11 cellular contexts compared by ENCODE assay signal in genomic region chr2:172480301-172481218, GRCh38. TPM values are rescaled to one million over a fixed set of nuclear protein-coding genes. Genes with fewer than 3 reads are reported as not detected.
DNase-seq lines count a peak whose midpoint lies in the region; TF ChIP-seq lines count a peak whose summit lies in the region.
"Had no signal": no experiment of that assay in that cellular context is flagged by ENCODE, and none has a peak within 500 bp of the region (broad histone marks: within the 10 kb centered on the region; RNA-seq: fewer than 3 reads in every experiment).

No MANE protein-coding gene starts in this region.

- H3K27ac Mint-ChIP-seq in Caco-2 (ENCODE audit: unreplicated experiment), result no peak overlapping the region

- peaks cover 24% of the 10 kb centered on the region for H3F3A ChIP-seq in MM.1S (ENCODE audit: insufficient read depth, low read length)

- no peaks in the 10 kb centered on the region for H3K9me3 ChIP-seq in ovary
- H3K9me3 ChIP-seq in Caco-2, result no peaks in the 10 kb centered on the region
- no peaks in the 10 kb centered on the region for H3K9me3 ChIP-seq in MM.1S (replicated peaks; ENCODE audit: insufficient read depth, low read length)

- H3K36me3 Mint-ChIP-seq in Caco-2 (ENCODE audit: insufficient read depth, unreplicated experiment), result peaks cover 14% of the 10 kb centered on the region

- no peaks in the 10 kb centered on the region for H3K9me3 Mint-ChIP-seq in Caco-2 (ENCODE audit: unreplicated experiment)

- intact Hi-C loops in ovary (cut with DNase I) (no loop called here), Caco-2 (cut with micrococcal nuclease; ENCODE audit: unreplicated experiment) (no loop called here)

- no TSS peak for BruUV-seq in Caco-2 (replicated peaks; lab: Mats Ljungman, UMichigan)

- no peak overlapping the region for H2AFZ ChIP-seq in MM.1S (ENCODE audit: low read length)

- H3K4me1 ChIP-seq in ovary (ENCODE audit: insufficient read depth) (peaks cover 4% of the 10 kb centered on the region), Caco-2 (no peaks in the 10 kb centered on the region), MM.1S (ENCODE audit: low read length) (peaks cover 24% of the 10 kb centered on the region)

- H4K20me1 ChIP-seq in MM.1S (ENCODE audit: insufficient read depth, low read length), result no peaks in the 10 kb centered on the region

- H3K27ac ChIP-seq in ovary, result peak overlapping the region in 1 of 2 donors; percentile 5
- H3K27ac ChIP-seq in MM.1S (ENCODE audit: low read length), result no peak overlapping the region

- H3K27me3 Mint-ChIP-seq in Caco-2 (ENCODE audit: insufficient read depth, unreplicated experiment), result no peaks in the 10 kb centered on the region

- DNase-seq in Daoy (ENCODE audit: low read depth), result peak; percentile 5
- DNase-seq in RPMI7951 (ENCODE audit: low read depth), result peak; percentile 57
- peak; percentile 25 for DNase-seq in fibroblast of the aortic adventitia (ENCODE audit: low read depth)
- DNase-seq in ovary, result peak; percentile 59 to 78 (median 69)
- DNase-seq in Caco-2, result no peak
- DNase-seq in mucosa of gallbladder (ENCODE audit: low spot score), result no peak
- no peak for DNase-seq in MM.1S
- DNase-seq in NK-92 (lab: John Stamatoyannopoulos, UW; ENCODE audit: unreplicated experiment), result no peak
- DNase-seq: anterior cingulate cortex, DND-41, NCI-H2081 treated with DMSO at 0.1 percent for 48 hours had no signal

- TF ChIP-seq CTCF in fibroblast of the aortic adventitia (IDR thresholded peaks at IDR 0.05; ENCODE audit: insufficient read depth, low read length) (no peak), ovary (IDR thresholded peaks at IDR 0.05) (no peak), Caco-2 (IDR thresholded peaks at IDR 0.05; ENCODE audit: insufficient read depth in 1 of 2, low read depth in 1 of 2, low read length in 1 of 2, severe bottlenecking in 1 of 2, unreplicated experiment in 1 of 2) (no peak), MM.1S (IDR thresholded peaks at IDR 0.05; ENCODE audit: low read length) (no peak)

- H3K9me2 ChIP-seq in MM.1S (replicated peaks; ENCODE audit: insufficient read depth, low read length), result no peaks in the 10 kb centered on the region

- H3K4me3 Mint-ChIP-seq in Caco-2 (ENCODE audit: unreplicated experiment), result no peak overlapping the region

- H3K79me2 ChIP-seq in MM.1S (ENCODE audit: low read length), result no peaks in the 10 kb centered on the region

- no peak overlapping the region for H3K4me2 ChIP-seq in MM.1S (ENCODE audit: low read depth, low read length)

- H3K4me3 ChIP-seq in fibroblast of the aortic adventitia (ENCODE audit: low read depth, low read length), result no peak overlapping the region
- no peak overlapping the region for H3K4me3 ChIP-seq in ovary
- H3K4me3 ChIP-seq in Caco-2 (ENCODE audit: low read depth, low read length), result no peak overlapping the region
- H3K4me3 ChIP-seq in MM.1S (ENCODE audit: low read length), result no peak overlapping the region

- H3K36me3 ChIP-seq in ovary (no peaks in the 10 kb centered on the region), Caco-2 (ENCODE audit: control insufficient read depth, insufficient read depth, low read length) (peaks cover under 1% of the 10 kb centered on the region; the same call in 1 of the 2 replicates), MM.1S (replicated peaks; ENCODE audit: insufficient read depth, low read length) (no peaks in the 10 kb centered on the region)

- POLR2A ChIA-PET in Caco-2 (lab: Charles Lee), result interaction anchor here (0.6 kb wide), 1 partner anchor 16 kb away, joined by 4 read pairs; no protein-coding TSS in a partner anchor

- TF ChIP-seq POLR2A in ovary (IDR thresholded peaks at IDR 0.05), result no peak

- TF ChIP-seq EP300 in ovary (IDR thresholded peaks at IDR 0.05), result no peak

- H3K9ac ChIP-seq in MM.1S (ENCODE audit: low read length), result no peak overlapping the region

- no peaks in the 10 kb centered on the region for H3K27me3 ChIP-seq in ovary
- H3K27me3 ChIP-seq in Caco-2 (replicated peaks; ENCODE audit: control insufficient read depth, insufficient read depth, low read length), result no peaks in the 10 kb centered on the region
- no peaks in the 10 kb centered on the region for H3K27me3 ChIP-seq in MM.1S (replicated peaks; ENCODE audit: insufficient read depth, low read length)

- peaks cover 6% of the 10 kb centered on the region for H3K4me1 Mint-ChIP-seq in Caco-2 (ENCODE audit: low read depth, unreplicated experiment)

- WGBS in ovary, 3 donors, result 37 to 43% (median 40%) methylated on average over 12 of the region's 12 CpGs

- CTCF ChIA-PET in Caco-2 (lab: Charles Lee), result no interaction called here

RNA-seq across cellular contexts. Expression of gene ITGA6, which starts 53.2 kb away (rescaled TPM):
- 27.4 and 42.4 TPM in 2 replicates for total RNA-seq in Daoy (2014; rRNA removed; shearing (Covaris generic))
- 61.8 and 62.0 TPM in 2 replicates for total RNA-seq in RPMI7951 (2014; rRNA removed; shearing (Covaris generic))
- total RNA-seq in fibroblast of the aortic adventitia (ENCODE audit: low replicate concordance) (4.0 and 29.1 TPM in 2 replicates), ovary (10 to 100 TPM in 5 of 7 donors, 1 to 10 TPM in 2; 8.4 to 39.6 (median 19.0) TPM), Caco-2 (2022) (27.8 and 33.0 TPM in 2 replicates), mucosa of gallbladder (71.4 TPM)
- polyA plus RNA-seq in ovary, result 10 to 100 TPM; 16.5 to 51.6 TPM

Comparison
In these comparisons a context has a peak if more than half of its experiments do, and no peak if none do; other contexts are left out.
1. DNase-seq: peak in Daoy (single experiment), RPMI7951 (single experiment), fibroblast of the aortic adventitia (single experiment) and ovary (5 of 5); none in Caco-2 (0 of 2), mucosa of gallbladder (single experiment), MM.1S (single experiment) and NK-92 (single experiment).